In genomic region chr5:131373265-131373664, GRCh38 we compare ENCODE assay signal across 14 cellular contexts.
DNase-seq lines count a peak whose midpoint lies in the region; ATAC-seq and TF ChIP-seq lines count a peak whose summit lies in the region.
"Had no signal": no experiment of that assay in that cellular context is flagged by ENCODE, and none has a peak within 500 bp of the region (broad histone marks: within the 10 kb centered on the region; RNA-seq: fewer than 3 reads in every experiment).

No MANE protein-coding gene starts in this region.

- ATAC-seq in activated CD8-positive, alpha-beta memory T cell treated with anti-CD3 and anti-CD28 coated beads, Interleukin-2, amount 10 ng/mL, durations not matched to agents 7 days and 5 days = peak; percentile 28
- no peak for ATAC-seq in natural killer cell treated with Interleukin-12 subunit alpha and Interleukin-12 subunit beta and Interleukin-15 and Interleukin-18, amount 100 ng/mL, for 72 hours
- ATAC-seq in HG03520 (IDR thresholded peaks at IDR 0.05; ENCODE audit: unreplicated experiment) (no peak), HG02798 (IDR thresholded peaks at IDR 0.05; ENCODE audit: poor library complexity, unreplicated experiment) (no peak)
- ATAC-seq: Right ventricle myocardium inferior had no signal

- peaks cover 26% of the 10 kb centered on the region for H3K36me3 ChIP-seq in OCI-LY1 (ENCODE audit: insufficient read depth, low read length)

- H2AFZ ChIP-seq in OCI-LY1 (ENCODE audit: low read length) = no peak overlapping the region

- H3K36me3 Mint-ChIP-seq in activated CD8-positive, alpha-beta memory T cell treated with anti-CD3 and anti-CD28 coated beads, Interleukin-2, amount 10 ng/mL, durations not matched to agents 7 days and 5 days = peaks cover 41% of the 10 kb centered on the region
- peaks cover 25% of the 10 kb centered on the region for H3K36me3 Mint-ChIP-seq in activated naive CD8-positive, alpha-beta T cell
- H3K36me3 Mint-ChIP-seq in natural killer cell treated with Interleukin-12 subunit alpha and Interleukin-12 subunit beta and Interleukin-15 and Interleukin-18, amount 100 ng/mL, for 72 hours = peaks cover 13% of the 10 kb centered on the region

- H3K9me3 Mint-ChIP-seq in activated CD8-positive, alpha-beta memory T cell treated with anti-CD3 and anti-CD28 coated beads, Interleukin-2, amount 10 ng/mL, durations not matched to agents 7 days and 5 days (ENCODE audit: low read depth) = peaks cover under 1% of the 10 kb centered on the region
- peaks cover 4% of the 10 kb centered on the region for H3K9me3 Mint-ChIP-seq in activated naive CD8-positive, alpha-beta T cell (ENCODE audit: low read depth)
- no peaks in the 10 kb centered on the region for H3K9me3 Mint-ChIP-seq in natural killer cell treated with Interleukin-12 subunit alpha and Interleukin-12 subunit beta and Interleukin-15 and Interleukin-18, amount 100 ng/mL, for 72 hours

- H3F3A ChIP-seq in OCI-LY1 (ENCODE audit: insufficient read depth, low read length) = no peaks in the 10 kb centered on the region

- H3K27me3 Mint-ChIP-seq in activated CD8-positive, alpha-beta memory T cell treated with anti-CD3 and anti-CD28 coated beads, Interleukin-2, amount 10 ng/mL, durations not matched to agents 7 days and 5 days = no peaks in the 10 kb centered on the region
- no peaks in the 10 kb centered on the region for H3K27me3 Mint-ChIP-seq in activated naive CD8-positive, alpha-beta T cell
- H3K27me3 Mint-ChIP-seq in natural killer cell treated with Interleukin-12 subunit alpha and Interleukin-12 subunit beta and Interleukin-15 and Interleukin-18, amount 100 ng/mL, for 72 hours = no peaks in the 10 kb centered on the region
- H3K27me3 Mint-ChIP-seq: brain had no signal

- peak overlapping the region; percentile 35 for H3K4me3 Mint-ChIP-seq in activated CD8-positive, alpha-beta memory T cell treated with anti-CD3 and anti-CD28 coated beads, Interleukin-2, amount 10 ng/mL, durations not matched to agents 7 days and 5 days
- peak overlapping the region; percentile 38 for H3K4me3 Mint-ChIP-seq in activated naive CD8-positive, alpha-beta T cell
- peak overlapping the region; percentile 50 for H3K4me3 Mint-ChIP-seq in natural killer cell treated with Interleukin-12 subunit alpha and Interleukin-12 subunit beta and Interleukin-15 and Interleukin-18, amount 100 ng/mL, for 72 hours
- H3K4me3 Mint-ChIP-seq: brain had no signal

- H3K27ac Mint-ChIP-seq in activated CD8-positive, alpha-beta memory T cell treated with anti-CD3 and anti-CD28 coated beads, Interleukin-2, amount 10 ng/mL, durations not matched to agents 7 days and 5 days = peak overlapping the region; percentile 85
- peak overlapping the region; percentile 92 for H3K27ac Mint-ChIP-seq in activated naive CD8-positive, alpha-beta T cell
- peak overlapping the region; percentile 66 to 67 for H3K27ac Mint-ChIP-seq in natural killer cell treated with Interleukin-12 subunit alpha and Interleukin-12 subunit beta and Interleukin-15 and Interleukin-18, amount 100 ng/mL, for 72 hours

- H4K20me1 ChIP-seq in OCI-LY1 (ENCODE audit: insufficient read depth, low read length) = no peaks in the 10 kb centered on the region

- CTCF ChIA-PET in activated CD8-positive, alpha-beta memory T cell treated with anti-CD3 and anti-CD28 coated beads, Interleukin-2, amount 10 ng/mL, durations not matched to agents 7 days and 5 days (lab: Charles Lee) = interaction anchor here (0.9 to 2.6 kb wide), 4 partner anchors 9 to 92 kb away, joined by 3 to 11 read pairs (median 5); no protein-coding TSS in a partner anchor

- peaks cover 46% of the 10 kb centered on the region for H3K4me1 ChIP-seq in OCI-LY1 (ENCODE audit: insufficient read depth, low read length, severe bottlenecking)

- peak overlapping the region; percentile 67 for H3K27ac ChIP-seq in OCI-LY1 (ENCODE audit: low read depth, low read length, poor library complexity, severe bottlenecking)

- H3K9ac ChIP-seq in OCI-LY1 (ENCODE audit: low read length) = 0 out of 2 replicates have a peak overlapping the region, but pooled peaks have one; percentile 14

- H3K27me3 ChIP-seq in OCI-LY1 (ENCODE audit: insufficient read depth, low read length) = no peaks in the 10 kb centered on the region

- no peak for TF ChIP-seq CTCF in OCI-LY1 (IDR thresholded peaks at IDR 0.05; ENCODE audit: low read length)

- peak overlapping the region; percentile 39 for H3K4me2 ChIP-seq in OCI-LY1 (ENCODE audit: low read length)

- peaks cover 88% of the 10 kb centered on the region for H3K4me1 Mint-ChIP-seq in activated CD8-positive, alpha-beta memory T cell treated with anti-CD3 and anti-CD28 coated beads, Interleukin-2, amount 10 ng/mL, durations not matched to agents 7 days and 5 days
- H3K4me1 Mint-ChIP-seq in activated naive CD8-positive, alpha-beta T cell (ENCODE audit: low read depth) = peaks cover 92% of the 10 kb centered on the region
- peaks cover 55 to 76% of the 10 kb centered on the region in 2 donors for H3K4me1 Mint-ChIP-seq in natural killer cell treated with Interleukin-12 subunit alpha and Interleukin-12 subunit beta and Interleukin-15 and Interleukin-18, amount 100 ng/mL, for 72 hours (ENCODE audit: low read depth in 2 of 2)

- H3K79me2 ChIP-seq in OCI-LY1 (ENCODE audit: insufficient read depth, low read length) = peaks cover 60% of the 10 kb centered on the region

- no peaks in the 10 kb centered on the region for H3K9me3 ChIP-seq in OCI-LY1 (ENCODE audit: low read length)

- H3K9me2 ChIP-seq in OCI-LY1 (ENCODE audit: low read depth, low read length) = no peaks in the 10 kb centered on the region

- no peak for DNase-seq in activated CD8-positive, alpha-beta memory T cell treated with anti-CD3 and anti-CD28 coated beads, Interleukin-2, amount 10 ng/mL, durations not matched to agents 7 days and 5 days
- no peak for DNase-seq in activated CD8-positive, alpha-beta memory T cell treated with anti-CD3 and anti-CD28 coated beads for 24 hours
- no peak for DNase-seq in natural killer cell treated with Interleukin-12 subunit alpha and Interleukin-12 subunit beta and Interleukin-15 and Interleukin-18, amount 100 ng/mL, for 72 hours (ENCODE audit: low spot score)
- no peak for DNase-seq in stimulated activated CD4-positive, alpha-beta T cell treated with anti-CD3 and anti-CD28 coated beads, Interleukin-4, amount 100 ng/mL, for 24 hours
- DNase-seq: ACHN, DMS153, NCI-H2029, substantia nigra had no signal

- H3K4me3 ChIP-seq in OCI-LY1 (ENCODE audit: low read depth, low read length, poor library complexity, severe bottlenecking) = no peak overlapping the region
